9 cellular contexts compared by ENCODE assay signal in the genomic region with DNA sequence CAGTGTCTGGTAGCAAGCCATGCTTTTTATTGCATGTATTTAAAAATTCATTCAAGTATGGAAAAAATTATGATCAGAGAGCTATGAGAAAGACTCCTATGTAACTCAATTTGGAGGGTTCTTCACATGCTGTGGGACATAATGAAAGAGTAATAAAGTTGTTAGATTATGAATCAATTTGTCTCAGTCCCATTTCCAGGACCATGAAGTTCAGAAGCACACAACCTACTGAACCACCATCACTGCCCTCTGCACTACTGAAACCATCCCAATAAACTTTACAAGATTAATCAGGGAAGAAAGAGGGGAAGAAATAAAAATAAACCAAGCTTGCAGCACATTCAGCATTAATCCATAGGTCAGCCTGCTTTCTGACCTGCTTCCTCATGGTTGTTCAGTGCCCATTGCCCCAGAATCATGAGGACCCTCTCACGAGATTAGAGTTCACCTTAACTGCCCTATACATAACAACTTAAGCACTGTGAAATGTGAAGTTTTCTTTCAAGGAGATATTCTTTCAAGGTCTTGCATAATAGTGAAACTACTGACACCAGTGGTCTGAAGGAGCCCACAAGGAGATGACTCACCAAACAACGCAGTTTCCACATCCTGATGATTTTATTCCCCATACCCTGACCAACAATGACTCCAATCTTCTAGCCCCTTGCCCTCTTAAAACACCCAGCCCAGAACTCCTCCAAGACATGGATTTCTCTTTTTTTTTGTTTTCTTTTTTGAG.
DNase-seq lines count a peak whose midpoint lies in the region; ATAC-seq and TF ChIP-seq lines count a peak whose summit lies in the region.
"Had no signal": no experiment of that assay in that cellular context is flagged by ENCODE, and none has a peak within 500 bp of the region (broad histone marks: within the 10 kb centered on the region; RNA-seq: fewer than 3 reads in every experiment).

No MANE protein-coding gene starts in this region.

- peaks cover 0 to 4% (median 0%) of the 10 kb centered on the region in 9 donors for H3K27me3 ChIP-seq in heart left ventricle
- H3K27me3 ChIP-seq in endodermal cell (ENCODE audit: control insufficient read depth, insufficient read depth, low read length, poor library complexity, severe bottlenecking) = no peaks in the 10 kb centered on the region

- no peak overlapping the region for H3K9ac ChIP-seq in endodermal cell (ENCODE audit: extremely low read depth, low read length, poor library complexity, severe bottlenecking)

- no peak overlapping the region for H3K4me3 Mint-ChIP-seq in T-helper 2 cell treated with Interferon-gamma antibody and Interleukin-4, amounts not matched to agents 5 μg/mL and 100 μg/mL, for 36 hours
- H3K4me3 Mint-ChIP-seq in endodermal cell = no peak overlapping the region

- H3K4me1 Mint-ChIP-seq in T-helper 2 cell treated with Interferon-gamma antibody and Interleukin-4, amounts not matched to agents 5 μg/mL and 100 μg/mL, for 36 hours (ENCODE audit: low read depth) = peaks cover 9% of the 10 kb centered on the region
- no peaks in the 10 kb centered on the region for H3K4me1 Mint-ChIP-seq in endodermal cell

- no peaks in the 10 kb centered on the region for H3K4me1 ChIP-seq in heart left ventricle
- H3K4me1 ChIP-seq in endodermal cell (ENCODE audit: control insufficient read depth, insufficient read depth, low read length) = no peaks in the 10 kb centered on the region

- no peak overlapping the region for H3K27ac Mint-ChIP-seq in T-helper 2 cell treated with Interferon-gamma antibody and Interleukin-4, amounts not matched to agents 5 μg/mL and 100 μg/mL, for 36 hours
- H3K27ac Mint-ChIP-seq in endodermal cell = no peak overlapping the region

- no peaks in the 10 kb centered on the region for H3K36me3 Mint-ChIP-seq in T-helper 2 cell treated with Interferon-gamma antibody and Interleukin-4, amounts not matched to agents 5 μg/mL and 100 μg/mL, for 36 hours (ENCODE audit: low read depth)
- H3K36me3 Mint-ChIP-seq in endodermal cell (ENCODE audit: low read depth) = peaks cover 4% of the 10 kb centered on the region

- TF ChIP-seq CTCF in AG10803 (conservative IDR thresholded peaks at IDR 0.05; ENCODE audit: low read length) = no peak
- no peak for TF ChIP-seq CTCF in heart left ventricle (IDR thresholded peaks at IDR 0.05)
- no peak for TF ChIP-seq CTCF in endodermal cell (conservative IDR thresholded peaks at IDR 0.05)

- intact Hi-C loops in heart left ventricle (cut with DNase I) = no loop called here

- no peaks in the 10 kb centered on the region for H3K27me3 Mint-ChIP-seq in T-helper 2 cell treated with Interferon-gamma antibody and Interleukin-4, amounts not matched to agents 5 μg/mL and 100 μg/mL, for 36 hours (ENCODE audit: low read depth)
- H3K27me3 Mint-ChIP-seq in endodermal cell (ENCODE audit: insufficient read depth) = peaks cover 12% of the 10 kb centered on the region

- TF ChIP-seq POLR2A in heart left ventricle (IDR thresholded peaks at IDR 0.05) = no peak

- 53 to 64% (median 59%) methylated on average over 2 of the region's 2 CpGs for WGBS in heart left ventricle, 4 donors
- 71 to 86% methylated on average over 1 to 2 of the region's 2 CpGs for WGBS in endodermal cell (ENCODE audit: insufficient coverage in 1 of 2, insufficient read length in 1 of 2), 2 experiments

- DNase-seq in AG10803 (ENCODE audit: low read depth) (peak; percentile 75), heart left ventricle (no peak), cerebellum (ENCODE audit: low spot score) (no peak), endodermal cell (no peak)
- peak; percentile 26 for DNase-seq in T-helper 2 cell treated with Interferon-gamma antibody and Interleukin-4, amounts not matched to agents 5 μg/mL and 100 μg/mL, for 36 hours (ENCODE audit: low spot score)
- no peak for DNase-seq in activated CD4-positive, alpha-beta T cell treated with anti-CD3 and anti-CD28 coated beads for 1 hour
- DNase-seq: stimulated activated CD4-positive, alpha-beta T cell treated with anti-CD3 and anti-CD28 coated beads, Interleukin-1b, Interleukin-23, amount 100 ng/mL, for 48 hours had no signal

- H3K27ac ChIP-seq in heart left ventricle (peak overlapping the region in 1 of 12 donors; percentile 29), endodermal cell (ENCODE audit: low read depth, low read length) (no peak overlapping the region)

- H3K9me3 Mint-ChIP-seq in T-helper 2 cell treated with Interferon-gamma antibody and Interleukin-4, amounts not matched to agents 5 μg/mL and 100 μg/mL, for 36 hours = peaks cover 5% of the 10 kb centered on the region
- H3K9me3 Mint-ChIP-seq in endodermal cell = peaks cover 17% of the 10 kb centered on the region

- H3K4me3 ChIP-seq in AG10803 (ENCODE audit: low read length) (no peak overlapping the region), heart left ventricle (no peak overlapping the region), endodermal cell (ENCODE audit: low read length) (no peak overlapping the region)

- no peaks in the 10 kb centered on the region for H3K36me3 ChIP-seq in heart left ventricle
- no peaks in the 10 kb centered on the region for H3K36me3 ChIP-seq in endodermal cell (ENCODE audit: control insufficient read depth, insufficient read depth, low read length)

- H3K9me3 ChIP-seq in heart left ventricle (peaks cover 0 to 12% (median 2%) of the 10 kb centered on the region in 12 donors), endodermal cell (ENCODE audit: control insufficient read depth, low read length) (peaks cover 10% of the 10 kb centered on the region)

- peak; percentile 64 for ATAC-seq in HG03565 (IDR thresholded peaks at IDR 0.05; ENCODE audit: unreplicated experiment)
- ATAC-seq in heart left ventricle = peak in 3 of 4 donors; percentile 69 to 88 (median 71)
- ATAC-seq in GM21786 (IDR thresholded peaks at IDR 0.05; ENCODE audit: unreplicated experiment) = no peak

Comparison
In these comparisons a context has a peak if more than half of its experiments do, and no peak if none do; other contexts are left out.
1. DNase-seq: peak in AG10803 (single experiment) and T-helper 2 cell treated with Interferon-gamma antibody and Interleukin-4, amounts not matched to agents 5 μg/mL and 100 μg/mL, for 36 hours (single experiment); none in heart left ventricle (0 of 5), cerebellum (single experiment), endodermal cell (single experiment) and activated CD4-positive, alpha-beta T cell treated with anti-CD3 and anti-CD28 coated beads for 1 hour (single experiment).